8 cellular contexts compared by ENCODE assay signal in the genomic region with DNA sequence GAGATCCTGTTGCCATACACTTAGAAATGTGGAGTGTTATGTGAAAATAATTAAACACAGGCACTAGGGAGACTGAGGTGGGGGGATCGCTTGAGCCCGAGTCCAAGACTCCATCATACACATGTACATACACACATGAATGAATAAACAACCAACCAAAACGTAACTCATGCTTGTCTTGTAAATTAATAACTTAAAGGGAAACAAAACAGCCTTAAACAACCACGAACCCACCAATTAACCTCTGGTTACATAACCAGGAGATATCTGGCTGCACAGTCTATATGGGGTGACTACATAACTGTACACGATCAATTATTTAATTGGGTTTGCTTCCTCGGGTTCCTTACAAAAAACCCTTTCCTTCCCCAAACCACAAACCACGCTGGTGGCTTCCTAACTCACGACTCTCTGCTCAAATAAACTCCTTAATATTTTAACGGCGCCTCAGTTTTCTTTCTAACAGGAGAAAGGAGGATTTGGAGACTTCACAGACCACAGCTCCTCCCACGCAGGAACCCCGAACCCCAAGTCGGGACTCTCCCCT. TPM values are rescaled to one million over a fixed set of nuclear protein-coding genes. Genes with fewer than 3 reads are reported as not detected.
A peak's percentile ranks its signal among the peaks of the same experiment; 100 is the strongest.
DNase-seq lines count a peak whose midpoint lies in the region; ATAC-seq and TF ChIP-seq lines count a peak whose summit lies in the region.

No MANE protein-coding gene starts in this region.

- no peak for TF ChIP-seq CTCF in activated B cell treated with CpG ODN at 0.5 μM for 24 hours (IDR thresholded peaks at IDR 0.05)

- WGBS in right cardiac atrium, result 3% methylated on average over 13 of the region's 13 CpGs

- H3K27ac Mint-ChIP-seq in activated B cell treated with CpG ODN at 0.5 μM for 24 hours, result peak overlapping the region; percentile 83

- CTCF ChIA-PET in activated B cell treated with CpG ODN at 0.5 μM for 24 hours (lab: Charles Lee), result interaction anchor here (1.5 kb wide), 1 partner anchor 170 kb away, joined by 3 read pairs; no protein-coding TSS in a partner anchor

- peaks cover 2% of the 10 kb centered on the region for H3K27me3 Mint-ChIP-seq in activated B cell treated with CpG ODN at 0.5 μM for 24 hours

- ATAC-seq in HG03108 (IDR thresholded peaks at IDR 0.05; ENCODE audit: unreplicated experiment) (peak; percentile 31), activated B cell treated with CpG ODN at 0.5 μM for 24 hours (ENCODE audit: low read depth) (no peak), right cardiac atrium (no peak)

- H3K9ac ChIP-seq in skeletal muscle satellite cell (ENCODE audit: low read depth, low read length), result peak overlapping the region; percentile 90

- H3K36me3 ChIP-seq in skeletal muscle satellite cell (ENCODE audit: insufficient read depth, low read length), result no peaks in the 10 kb centered on the region

- H3K4me1 ChIP-seq in right cardiac atrium (ENCODE audit: control insufficient read depth, insufficient read depth, low read length) (no peaks in the 10 kb centered on the region), skeletal muscle satellite cell (ENCODE audit: control insufficient read depth, insufficient read depth, low read length) (peaks cover 12% of the 10 kb centered on the region)

- peak overlapping the region; percentile 94 for H3K4me2 ChIP-seq in skeletal muscle satellite cell (ENCODE audit: low read length)

- H3K4me3 Mint-ChIP-seq in activated B cell treated with CpG ODN at 0.5 μM for 24 hours, result peak overlapping the region; percentile 95

- H3K27ac ChIP-seq in right cardiac atrium (ENCODE audit: low read length), result no peak overlapping the region

- POLR2A ChIA-PET in activated B cell treated with CpG ODN at 0.5 μM for 24 hours (lab: Charles Lee), result interaction anchor here (1.3 to 2.4 kb wide), 3 partner anchors 26 to 146 kb away, joined by 6 to 17 read pairs (median 9); a partner anchor contains a TSS

- intact Hi-C loops in activated B cell treated with CpG ODN at 0.5 μM for 24 hours (cut with micrococcal nuclease) (loop anchor here (1.0 to 5.0 kb wide), 4 partner anchors 26 to 146 kb away; a partner anchor contains a TSS), right cardiac atrium (cut with DNase I) (no loop called here)

- H3K9me3 ChIP-seq in right cardiac atrium (ENCODE audit: control insufficient read depth, low read length) (no peaks in the 10 kb centered on the region), skeletal muscle satellite cell (replicated peaks; ENCODE audit: low read length) (no peaks in the 10 kb centered on the region)

- H3K4me1 Mint-ChIP-seq in activated B cell treated with CpG ODN at 0.5 μM for 24 hours, result peaks cover 28% of the 10 kb centered on the region

- H3K27me3 ChIP-seq in right cardiac atrium (ENCODE audit: control insufficient read depth, insufficient read depth) (no peaks in the 10 kb centered on the region), skeletal muscle satellite cell (ENCODE audit: control insufficient read depth, insufficient read depth, low read length) (no peaks in the 10 kb centered on the region)

- H3K4me3 ChIP-seq in right cardiac atrium (ENCODE audit: low read length), result peak overlapping the region; percentile 83
- peak overlapping the region; percentile 92 for H3K4me3 ChIP-seq in skeletal muscle satellite cell (ENCODE audit: low read length)

- peaks cover 7% of the 10 kb centered on the region for H3K9me3 Mint-ChIP-seq in activated B cell treated with CpG ODN at 0.5 μM for 24 hours

- H3K36me3 Mint-ChIP-seq in activated B cell treated with CpG ODN at 0.5 μM for 24 hours (ENCODE audit: low read depth), result peaks cover 9% of the 10 kb centered on the region

- peak; percentile 10 for DNase-seq in NCI-H2171 treated with DMSO at 0.1 percent for 48 hours (lab: John Stamatoyannopoulos, UW)
- no peak for DNase-seq in NCI-H2171 (lab: John Stamatoyannopoulos, UW)
- DNase-seq in activated B cell treated with CpG ODN at 0.5 μM for 24 hours, result no peak
- DNase-seq in right cardiac atrium, result no peak
- DNase-seq in NCI-H2107 treated with DMSO at 0.1 percent for 48 hours (lab: John Stamatoyannopoulos, UW; ENCODE audit: unreplicated experiment), result no peak
- no peak for DNase-seq in NCI-H2196 treated with DMSO at 0.1 percent for 48 hours (lab: John Stamatoyannopoulos, UW; ENCODE audit: unreplicated experiment)

RNA-seq across cellular contexts. Expression of a gene that starts 0.8 kb away (rescaled TPM):
- total RNA-seq in activated B cell treated with CpG ODN at 0.5 μM for 24 hours, result 6.1 and 6.2 TPM in 2 replicates
- total RNA-seq in right cardiac atrium, result 1 to 10 TPM; 1.6 to 2.1 (median 1.8) TPM
- 1.3 TPM for polyA plus RNA-seq in right cardiac atrium
- total RNA-seq in skeletal muscle satellite cell (2012; rRNA removed), result 3.3 and 4.8 TPM in 2 replicates

RNA-seq across cellular contexts. Expression of a gene that starts 26.3 kb away (rescaled TPM):
- total RNA-seq in activated B cell treated with CpG ODN at 0.5 μM for 24 hours (17.5 and 18.0 TPM in 2 replicates), right cardiac atrium (1 to 10 TPM; 3.2 to 6.0 (median 5.1) TPM)
- polyA plus RNA-seq in right cardiac atrium, result 3.4 TPM
- total RNA-seq in skeletal muscle satellite cell (2012; rRNA removed), result 6.8 and 7.6 TPM in 2 replicates
